9 cellular contexts compared by ENCODE assay signal in the genomic region with DNA sequence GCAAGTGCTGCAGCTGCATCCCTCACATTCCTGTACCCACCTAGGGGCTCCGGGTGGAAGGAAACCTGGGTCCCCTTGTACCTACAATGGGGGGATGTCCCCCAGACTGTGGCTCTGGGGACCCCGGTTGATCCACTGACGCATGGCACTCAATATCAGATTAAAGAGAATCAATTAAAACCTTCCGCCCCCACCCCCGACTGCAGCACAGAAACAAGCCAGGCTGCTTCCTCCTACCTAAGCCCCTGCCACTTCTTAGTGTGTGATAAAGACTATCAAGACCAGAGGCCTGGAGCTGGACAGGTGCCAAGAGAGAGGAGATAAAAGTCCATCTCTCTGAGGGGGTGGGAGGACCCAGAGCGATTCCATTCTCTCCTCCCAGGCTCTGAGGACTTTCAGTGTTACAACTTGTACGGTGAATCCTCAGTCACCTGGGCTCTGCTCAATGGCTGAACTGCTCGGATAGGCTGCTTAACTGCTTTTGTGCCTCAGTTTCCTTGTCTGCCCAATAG. TPM values are rescaled to one million over a fixed set of nuclear protein-coding genes. Genes with fewer than 3 reads are reported as not detected.
A peak's percentile ranks its signal among the peaks of the same experiment; 100 is the strongest.
DNase-seq lines count a peak whose midpoint lies in the region; ATAC-seq and TF ChIP-seq lines count a peak whose summit lies in the region.
"Had no signal": no experiment of that assay in that cellular context is flagged by ENCODE, and none has a peak within 500 bp of the region (broad histone marks: within the 10 kb centered on the region; RNA-seq: fewer than 3 reads in every experiment).

No MANE protein-coding gene starts in this region.

- H3K27ac ChIP-seq in CD8-positive, alpha-beta memory T cell (ENCODE audit: low read depth, low read length) = peak overlapping the region; percentile 70
- peak overlapping the region; percentile 39 for H3K27ac ChIP-seq in cingulate gyrus (ENCODE audit: low read depth, low read length)

- H3K4me3 ChIP-seq in CD8-positive, alpha-beta memory T cell (ENCODE audit: low read length) = peak overlapping the region; percentile 48

- POLR2A ChIA-PET in CD8-positive, alpha-beta memory T cell (lab: Charles Lee) = interaction anchor here (0.7 to 6.7 kb wide), 6 partner anchors 21 to 63 kb away, joined by 3 to 101 read pairs (median 22); a partner anchor contains a TSS

- no peaks in the 10 kb centered on the region for H3K9me3 ChIP-seq in CD8-positive, alpha-beta memory T cell (ENCODE audit: low read length)

- TF ChIP-seq CTCF in nephron (IDR thresholded peaks at IDR 0.05; ENCODE audit: unreplicated experiment in 3 of 3) = no peak

- peaks cover 0 to 28% (median 3%) of the 10 kb centered on the region in 3 donors for H3K36me3 Mint-ChIP-seq in CD8-positive, alpha-beta memory T cell
- no peaks in the 10 kb centered on the region for H3K36me3 Mint-ChIP-seq in nephron (ENCODE audit: low read depth)

- DNase-seq in CD8-positive, alpha-beta memory T cell = no peak
- DNase-seq in NCI-H226 (peak; percentile 74), SIG-M5 (lab: John Stamatoyannopoulos, UW) (no peak), HCEC 1CT (no peak), cerebellum (ENCODE audit: low spot score) (no peak)

- no peaks in the 10 kb centered on the region for H3K27me3 ChIP-seq in CD8-positive, alpha-beta memory T cell (ENCODE audit: insufficient read depth, low read length, poor library complexity, severe bottlenecking)

- peaks cover 87% of the 10 kb centered on the region for H3K4me1 ChIP-seq in CD8-positive, alpha-beta memory T cell (ENCODE audit: insufficient read depth, low read length)

- peaks cover 13% of the 10 kb centered on the region for H3K36me3 ChIP-seq in CD8-positive, alpha-beta memory T cell (ENCODE audit: insufficient read depth, low read length)

- no peaks in the 10 kb centered on the region for H3K9me3 Mint-ChIP-seq in CD8-positive, alpha-beta memory T cell
- no peaks in the 10 kb centered on the region for H3K9me3 Mint-ChIP-seq in nephron
- H3K9me3 Mint-ChIP-seq: stimulated activated naive CD8-positive, alpha-beta T cell treated with anti-CD3 and anti-CD28 coated beads, Interleukin-15, Interleukin-2, amounts not matched to agents 100 ng/mL and 50 ng/mL, for 24 hours had no signal

- peaks cover 0 to 1% of the 10 kb centered on the region in 2 donors for H3K27me3 Mint-ChIP-seq in CD8-positive, alpha-beta memory T cell
- H3K27me3 Mint-ChIP-seq in nephron (ENCODE audit: low read depth) = no peaks in the 10 kb centered on the region
- H3K27me3 Mint-ChIP-seq: stimulated activated naive CD8-positive, alpha-beta T cell treated with anti-CD3 and anti-CD28 coated beads, Interleukin-15, Interleukin-2, amounts not matched to agents 100 ng/mL and 50 ng/mL, for 24 hours had no signal

- H3K4me3 Mint-ChIP-seq in CD8-positive, alpha-beta memory T cell = peak overlapping the region in 2 of 7 donors; percentile 37 to 54
- H3K4me3 Mint-ChIP-seq in nephron = peak overlapping the region; percentile 47 to 65 (median 56)

- peaks cover 86 to 91% (median 87%) of the 10 kb centered on the region in 3 donors for H3K4me1 Mint-ChIP-seq in CD8-positive, alpha-beta memory T cell
- peaks cover 76% of the 10 kb centered on the region for H3K4me1 Mint-ChIP-seq in nephron

- ATAC-seq in GM19351 (IDR thresholded peaks at IDR 0.05; ENCODE audit: unreplicated experiment) = no peak

- peak overlapping the region in 7 of 8 donors; percentile 42 to 93 (median 76) for H3K27ac Mint-ChIP-seq in CD8-positive, alpha-beta memory T cell
- peak overlapping the region; percentile 92 to 95 (median 95) for H3K27ac Mint-ChIP-seq in nephron

- CTCF ChIA-PET in CD8-positive, alpha-beta memory T cell (lab: Charles Lee) = interaction anchor here (0.9 to 16.4 kb wide), 18 partner anchors 10 to 112 kb away, joined by 3 to 727 read pairs (median 6); a partner anchor contains a TSS

RNA-seq across cellular contexts. Expression of a gene that starts 28.2 kb away (rescaled TPM):
- total RNA-seq in CD8-positive, alpha-beta memory T cell = 1,000 to 10,000 TPM; 4,137 to 4,308 TPM
- 1,675 TPM for polyA plus RNA-seq in CD8-positive, alpha-beta memory T cell
- 1,131 TPM for total RNA-seq in cerebellum

RNA-seq across cellular contexts. Expression of a gene that starts 34.6 kb away (rescaled TPM):
- 100 to 1,000 TPM; 150 to 157 TPM for total RNA-seq in CD8-positive, alpha-beta memory T cell
- 30.0 TPM for polyA plus RNA-seq in CD8-positive, alpha-beta memory T cell
- total RNA-seq in cerebellum = 73.6 TPM

RNA-seq across cellular contexts. Expression of a gene that starts 36.4 kb away (rescaled TPM):
- 10 to 100 TPM; 33.7 to 35.9 TPM for total RNA-seq in CD8-positive, alpha-beta memory T cell
- polyA plus RNA-seq in CD8-positive, alpha-beta memory T cell = 146 TPM
- 7.9 TPM for total RNA-seq in cerebellum
